In genomic region chr19:37468961-37469777, GRCh38 we compare ENCODE assay signal across 1 cellular context.
TF ChIP-seq lines count a peak whose summit lies in the region.

Gene ZNF570 (plus strand): TSS chr19:37469356. CDS start chr19:37470355, 999 bp downstream.

TF ChIP-seq in HepG2, 621 proteins besides CTCF, POLR2A, EP300 and RAD21 (continued from another document and continues in another):
- TF ChIP-seq ZNF18 (CRISPR knock-in tag; IDR thresholded peaks at IDR 0.05; ENCODE audit: insufficient replicate concordance) (peak; percentile 50), ZFP36 (IDR thresholded peaks at IDR 0.05; ENCODE audit: borderline replicate concordance, low read depth, low read length, partially characterized antibody) (no peak), POGZ (CRISPR knock-in tag; IDR thresholded peaks at IDR 0.05) (peak; percentile 91), ZNF414 (CRISPR knock-in tag; IDR thresholded peaks at IDR 0.05) (no peak), ZEB1 (IDR thresholded peaks at IDR 0.05; ENCODE audit: insufficient replicate concordance, low read depth) (no peak), ZNF510 (CRISPR knock-in tag; IDR thresholded peaks at IDR 0.05; ENCODE audit: low read depth) (peak; percentile 57; the same call in 1 of the 2 replicates), LCORL (IDR thresholded peaks at IDR 0.05) (no peak), LCORL (CRISPR knock-in tag; IDR thresholded peaks at IDR 0.05) (0 out of 2 replicates have a peak, but pooled peaks have one; percentile 50), JUNB (CRISPR knock-in tag; IDR thresholded peaks at IDR 0.05; ENCODE audit: borderline replicate concordance) (no peak), ARHGAP35 (CRISPR knock-in tag; IDR thresholded peaks at IDR 0.05; ENCODE audit: borderline replicate concordance) (no peak; the same call in 1 of the 2 replicates), ZNF574 (CRISPR knock-in tag; IDR thresholded peaks at IDR 0.05) (peak; percentile 88), NCOA5 (CRISPR knock-in tag; IDR thresholded peaks at IDR 0.05) (no peak), SSRP1 (CRISPR knock-in tag; IDR thresholded peaks at IDR 0.05) (no peak), ZNF687 (CRISPR knock-in tag; IDR thresholded peaks at IDR 0.05) (peak; percentile 76), FOXA1 (IDR thresholded peaks at IDR 0.05) (no peak), FOXA1 (CRISPR knock-in tag; IDR thresholded peaks at IDR 0.05) (peak; percentile 29; the same call in 1 of the 2 replicates), ZNF891 (CRISPR knock-in tag; IDR thresholded peaks at IDR 0.05) (no peak), ATF1 (CRISPR knock-in tag; IDR thresholded peaks at IDR 0.05) (peak; percentile 51; the same call in 1 of the 2 replicates), SAFB2 (CRISPR knock-in tag; IDR thresholded peaks at IDR 0.05; ENCODE audit: borderline replicate concordance, low read depth) (peak; percentile 81; the same call in 1 of the 2 replicates), THAP11 (CRISPR knock-in tag; IDR thresholded peaks at IDR 0.05) (peak; percentile 99), GABPA (IDR thresholded peaks at IDR 0.05; ENCODE audit: low read depth, low read length) (peak; percentile 77), GABPA (CRISPR knock-in tag; IDR thresholded peaks at IDR 0.05; ENCODE audit: low read depth) (peak; percentile 93), TGIF2 (CRISPR knock-in tag; IDR thresholded peaks at IDR 0.05) (0 out of 2 replicates have a peak, but pooled peaks have one; percentile 26), ZBED4 (CRISPR knock-in tag; IDR thresholded peaks at IDR 0.05; ENCODE audit: borderline replicate concordance) (peak; percentile 88; the same call in 1 of the 2 replicates), PCBP1 (IDR thresholded peaks at IDR 0.05; ENCODE audit: borderline replicate concordance, low read depth, low read length) (peak; percentile 80; the same call in 1 of the 2 replicates), FOSL2 (CRISPR knock-in tag; IDR thresholded peaks at IDR 0.05) (peak; percentile 14; the same call in 1 of the 2 replicates), PATZ1 (CRISPR knock-in tag; IDR thresholded peaks at IDR 0.05) (peak; percentile 58), ZNF513 (CRISPR knock-in tag; conservative IDR thresholded peaks at IDR 0.05) (no peak), SNAPC5 (CRISPR knock-in tag; IDR thresholded peaks at IDR 0.05; ENCODE audit: borderline replicate concordance) (no peak), RNF219 (CRISPR knock-in tag; IDR thresholded peaks at IDR 0.05) (no peak)
